18 cellular contexts compared by ENCODE assay signal in genomic region chr5:160284271-160284670, GRCh38. TPM values are rescaled to one million over a fixed set of nuclear protein-coding genes. Genes with fewer than 3 reads are reported as not detected.
A peak's percentile ranks its signal among the peaks of the same experiment; 100 is the strongest.
DNase-seq lines count a peak whose midpoint lies in the region; ATAC-seq, FAIRE-seq and TF ChIP-seq lines count a peak whose summit lies in the region.
"Had no signal": no experiment of that assay in that cellular context is flagged by ENCODE, and none has a peak within 500 bp of the region (broad histone marks: within the 10 kb centered on the region; RNA-seq: fewer than 3 reads in every experiment).

No MANE protein-coding gene starts in this region.

- H2BK120ac ChIP-seq in mesendoderm (ENCODE audit: low read depth, low read length): no peak overlapping the region

- no peaks in the 10 kb centered on the region for H3K36me3 ChIP-seq in mesendoderm (ENCODE audit: control insufficient read depth, insufficient read depth, low read length)
- no peaks in the 10 kb centered on the region for H3K36me3 ChIP-seq in small intestine (ENCODE audit: control insufficient read depth in 2 of 2, insufficient read depth in 2 of 2, low read length in 2 of 2)
- peaks cover 0 to 14% (median 0%) of the 10 kb centered on the region in 6 donors for H3K36me3 ChIP-seq in spleen

- H3K27me3 ChIP-seq in mesendoderm (ENCODE audit: insufficient read depth, low read length, poor library complexity): no peaks in the 10 kb centered on the region
- H3K27me3 ChIP-seq in small intestine (ENCODE audit: control insufficient read depth in 2 of 2, insufficient read depth in 2 of 2, low read length in 2 of 2): no peaks in the 10 kb centered on the region
- no peaks in the 10 kb centered on the region for H3K27me3 ChIP-seq in spleen (replicated peaks in 1 of 7)

- no peak overlapping the region for H2AK5ac ChIP-seq in mesendoderm (ENCODE audit: low read length)

- H3K4me1 ChIP-seq in mesendoderm (ENCODE audit: control insufficient read depth, low read depth, low read length) (peaks cover 5% of the 10 kb centered on the region), small intestine (ENCODE audit: control insufficient read depth in 2 of 2, insufficient read depth in 1 of 2, low read depth in 1 of 2, low read length in 1 of 2) (peaks cover 5 to 7% of the 10 kb centered on the region in 2 donors), spleen (peaks cover 17 to 58% (median 33%) of the 10 kb centered on the region in 6 donors)

- ATAC-seq in HG03520 (IDR thresholded peaks at IDR 0.05; ENCODE audit: unreplicated experiment): no peak
- ATAC-seq: GM12878, GM23338, HCT116 had no signal

- H3K56ac ChIP-seq in mesendoderm (ENCODE audit: low read length): no peak overlapping the region

- H3K36me3 Mint-ChIP-seq in glutamatergic neuron (ENCODE audit: unreplicated experiment): peaks cover 4% of the 10 kb centered on the region
- H3K36me3 Mint-ChIP-seq: CD4-positive, alpha-beta memory T cell had no signal

- H3K4me3 ChIP-seq in mesendoderm (ENCODE audit: low read length): no peak overlapping the region
- H3K4me3 ChIP-seq in small intestine (ENCODE audit: low read depth in 1 of 2, low read length in 2 of 2): no peak overlapping the region
- no peak overlapping the region for H3K4me3 ChIP-seq in spleen
- H3K4me3 ChIP-seq: GM12878, GM23338 had no signal

- H3K79me1 ChIP-seq in mesendoderm (ENCODE audit: low read length): peaks cover 7% of the 10 kb centered on the region

- no peak overlapping the region for H3K4me2 ChIP-seq in mesendoderm (ENCODE audit: low read length)
- H3K4me2 ChIP-seq: GM23338 had no signal

- H3K18ac ChIP-seq in mesendoderm (ENCODE audit: low read length): no peak overlapping the region

- DNase-seq in glutamatergic neuron (peak; percentile 49), mesendoderm (peak; percentile 53), small intestine (peak; percentile 64), spleen (no peak), NCI-H526 (lab: John Stamatoyannopoulos, UW) (no peak)
- DNase-seq: C1 segment of cervical spinal cord; Caco-2; CD4-positive, alpha-beta memory T cell; DMS153; DND-41; H9 had no signal

- intact Hi-C loops in spleen (cut with DNase I; ENCODE audit: low total_unique reads): no loop called here

- H2BK5ac ChIP-seq in mesendoderm (ENCODE audit: low read length): no peak overlapping the region

- no peak overlapping the region for H2BK15ac ChIP-seq in mesendoderm (replicated peaks; ENCODE audit: low read depth)

- peaks cover 74% of the 10 kb centered on the region for H3K4me1 Mint-ChIP-seq in glutamatergic neuron (ENCODE audit: low read depth, unreplicated experiment)
- H3K4me1 Mint-ChIP-seq: CD4-positive, alpha-beta memory T cell had no signal

- H3K27ac Mint-ChIP-seq in glutamatergic neuron (ENCODE audit: unreplicated experiment): peak overlapping the region; percentile 92
- H3K27ac Mint-ChIP-seq: CD4-positive, alpha-beta memory T cell; GM23338; H9 had no signal

- WGBS in mesendoderm (ENCODE audit: extremely low coverage, insufficient coverage, low lambda C conversion rate): no CpG with 5 or more reads among the region's 3 CpGs
- 11 to 67% (median 33%) methylated on average over 3 of the region's 3 CpGs for WGBS in small intestine, 3 donors
- WGBS in spleen, 5 donors: 78 to 96% (median 86%) methylated on average over 3 of the region's 3 CpGs

- peak overlapping the region; percentile 73 for H3K4me3 Mint-ChIP-seq in glutamatergic neuron (ENCODE audit: unreplicated experiment)
- H3K4me3 Mint-ChIP-seq: CD4-positive, alpha-beta memory T cell; GM23338; H9 had no signal

- H3K27ac ChIP-seq in mesendoderm (ENCODE audit: low read depth, low read length): no peak overlapping the region
- no peak overlapping the region for H3K27ac ChIP-seq in small intestine (ENCODE audit: low read depth in 1 of 2, low read length in 1 of 2)
- no peak overlapping the region for H3K27ac ChIP-seq in spleen

- peaks cover 16% of the 10 kb centered on the region for H3K27me3 Mint-ChIP-seq in glutamatergic neuron (ENCODE audit: unreplicated experiment)

- no peak overlapping the region for H3K9ac ChIP-seq in mesendoderm (ENCODE audit: low read length)

- H4K8ac ChIP-seq in mesendoderm (ENCODE audit: low read depth, low read length): no peak overlapping the region

- H3K9me3 Mint-ChIP-seq in glutamatergic neuron (ENCODE audit: unreplicated experiment): peaks cover 24% of the 10 kb centered on the region
- H3K9me3 Mint-ChIP-seq: CD4-positive, alpha-beta memory T cell; H9 had no signal

- H3K23ac ChIP-seq in mesendoderm (ENCODE audit: low read length): no peak overlapping the region

- H4K5ac ChIP-seq in mesendoderm (ENCODE audit: low read length): no peak overlapping the region

- H3K9me3 ChIP-seq in small intestine (ENCODE audit: control insufficient read depth, low read depth) (no peaks in the 10 kb centered on the region), spleen (no peaks in the 10 kb centered on the region)
- H3K9me3 ChIP-seq: Caco-2 had no signal

- FAIRE-seq in small intestine (lab: Jason Lieb, UNC): no peak
- FAIRE-seq: G401.6, GM12878 had no signal

- no peak overlapping the region for H3K4ac ChIP-seq in mesendoderm (ENCODE audit: low read depth, low read length)

- no peak for TF ChIP-seq POLR2A in spleen (IDR thresholded peaks at IDR 0.05)

- TF ChIP-seq CTCF in glutamatergic neuron (IDR thresholded peaks at IDR 0.05; ENCODE audit: partially characterized antibody, unreplicated experiment) (no peak), spleen (IDR thresholded peaks at IDR 0.05 in 8 of 11, conservative IDR thresholded peaks at IDR 0.05 in 3 of 11) (no peak)

- no peaks in the 10 kb centered on the region for H3K79me2 ChIP-seq in mesendoderm (ENCODE audit: control insufficient read depth, insufficient read depth, low read length)

RNA-seq across cellular contexts. Expression of gene CCNJL, which starts 28.1 kb away (rescaled TPM):
- 123 TPM for total RNA-seq in glutamatergic neuron (ENCODE audit: unreplicated experiment)
- polyA plus RNA-seq in mesendoderm (2013, experiment 1 of 2): 15.1 TPM
- polyA plus RNA-seq in mesendoderm (2013, experiment 2 of 2): 16.2 TPM
- 1 to 10 TPM in 1 of 3 donors, under 1 TPM in 2; 0.22 to 2.5 (median 0.54) TPM for polyA plus RNA-seq in small intestine
- 10 to 100 TPM; 11.7 to 24.9 (median 19.3) TPM for total RNA-seq in spleen
- 1 to 10 TPM; 1.3 to 3.4 (median 1.8) TPM for polyA plus RNA-seq in spleen
- total RNA-seq: CD4-positive, alpha-beta memory T cell had no signal
- polyA plus RNA-seq: CD4-positive, alpha-beta memory T cell had no signal

RNA-seq across cellular contexts. Expression of gene FABP6, which starts 55.0 kb away (rescaled TPM):
- total RNA-seq in glutamatergic neuron (ENCODE audit: unreplicated experiment) (7.7 TPM), spleen (not detected)
- 6.5 TPM for polyA plus RNA-seq in mesendoderm (2013, experiment 1 of 2)
- 5.7 TPM for polyA plus RNA-seq in mesendoderm (2013, experiment 2 of 2)
- polyA plus RNA-seq in small intestine (1 to 10 TPM in 1 of 3 donors, not detected in 2; 1.5 TPM), spleen (under 1 TPM in 1 of 3 donors, not detected in 2; 0.24 TPM)
- total RNA-seq: Caco-2; CD4-positive, alpha-beta memory T cell; H4 had no signal
- polyA plus RNA-seq: BJ; CD4-positive, alpha-beta memory T cell had no signal

Comparison
In these comparisons a context has a peak if more than half of its experiments do, and no peak if none do; other contexts are left out.
1. DNase-seq: peak in glutamatergic neuron (single experiment), mesendoderm (single experiment) and small intestine (single experiment); none in spleen (single experiment) and NCI-H526 (0 of 2).